ENCODE assay signal across 8 cellular contexts in genomic region chr1:227728059-227728891, GRCh38. TPM values are rescaled to one million over a fixed set of nuclear protein-coding genes. Genes with fewer than 3 reads are reported as not detected.
A peak's percentile ranks its signal among the peaks of the same experiment; 100 is the strongest.
DNase-seq lines count a peak whose midpoint lies in the region; ATAC-seq and TF ChIP-seq lines count a peak whose summit lies in the region.

No MANE protein-coding gene starts in this region.

- no peaks in the 10 kb centered on the region for H3K27me3 ChIP-seq in endocrine pancreas (ENCODE audit: control insufficient read depth, insufficient read depth, low read length)

- H3K36me3 ChIP-seq in endocrine pancreas (ENCODE audit: control insufficient read depth, insufficient read depth, low read length) = no peaks in the 10 kb centered on the region

- no peaks in the 10 kb centered on the region for H3K36me3 Mint-ChIP-seq in mesothelial cell of epicardium

- peak overlapping the region; percentile 85 for H3K9ac ChIP-seq in endocrine pancreas (ENCODE audit: control insufficient read depth, insufficient read depth, low read length)

- no peak for TF ChIP-seq CTCF in mesothelial cell of epicardium (IDR thresholded peaks at IDR 0.05; ENCODE audit: unreplicated experiment)

- H3K27ac Mint-ChIP-seq in mesothelial cell of epicardium = peak overlapping the region; percentile 87

- DNase-seq in GM03348 (ENCODE audit: low spot score) (peak; percentile 89), NCI-H748 (lab: John Stamatoyannopoulos, UW; ENCODE audit: unreplicated experiment) (peak; percentile 75), mesothelial cell of epicardium (ENCODE audit: low spot score in 2 of 2, unreplicated experiment in 2 of 2) (peak in 1 of 2 experiments; percentile 63)
- peak; percentile 22 to 53 for DNase-seq in activated CD8-positive, alpha-beta memory T cell treated with anti-CD3 and anti-CD28 coated beads for 1 hour (ENCODE audit: extremely low read depth in 1 of 2, low read depth in 1 of 2)
- peak; percentile 64 for DNase-seq in stimulated activated CD8-positive, alpha-beta memory T cell treated with anti-CD3 and anti-CD28 coated beads, Interleukin-4, amount 100 ng/mL, for 24 hours (ENCODE audit: low read depth)

- no peaks in the 10 kb centered on the region for H3K9me3 ChIP-seq in endocrine pancreas (ENCODE audit: control insufficient read depth, low read length)

- no peaks in the 10 kb centered on the region for H3K27me3 Mint-ChIP-seq in mesothelial cell of epicardium (ENCODE audit: low read depth)

- peaks cover 25% of the 10 kb centered on the region for H3K4me1 Mint-ChIP-seq in mesothelial cell of epicardium

- H3K4me3 ChIP-seq in endocrine pancreas (ENCODE audit: control insufficient read depth, insufficient read depth, low read length) = no peak overlapping the region

- peaks cover 12% of the 10 kb centered on the region for H3K9me3 Mint-ChIP-seq in mesothelial cell of epicardium

- ATAC-seq in HG02981 (IDR thresholded peaks at IDR 0.05; ENCODE audit: unreplicated experiment) = peak; percentile 36
- ATAC-seq in HG02973 (IDR thresholded peaks at IDR 0.05; ENCODE audit: unreplicated experiment) = no peak

- peak overlapping the region; percentile 76 for H3K4me3 Mint-ChIP-seq in mesothelial cell of epicardium

- no peaks in the 10 kb centered on the region for H3K4me1 ChIP-seq in endocrine pancreas (ENCODE audit: control insufficient read depth, insufficient read depth, low read length)

RNA-seq across cellular contexts. Expression of gene JMJD4, which starts 6.8 kb away (rescaled TPM):
- 20.6 to 26.4 TPM (median 20.8 TPM) in 3 replicates for total RNA-seq in mesothelial cell of epicardium

RNA-seq across cellular contexts. Expression of gene SNAP47, which starts 7.0 kb away (rescaled TPM):
- total RNA-seq in mesothelial cell of epicardium = 41.6 to 42.6 TPM (median 41.8 TPM) in 3 replicates
